In the genomic region with DNA sequence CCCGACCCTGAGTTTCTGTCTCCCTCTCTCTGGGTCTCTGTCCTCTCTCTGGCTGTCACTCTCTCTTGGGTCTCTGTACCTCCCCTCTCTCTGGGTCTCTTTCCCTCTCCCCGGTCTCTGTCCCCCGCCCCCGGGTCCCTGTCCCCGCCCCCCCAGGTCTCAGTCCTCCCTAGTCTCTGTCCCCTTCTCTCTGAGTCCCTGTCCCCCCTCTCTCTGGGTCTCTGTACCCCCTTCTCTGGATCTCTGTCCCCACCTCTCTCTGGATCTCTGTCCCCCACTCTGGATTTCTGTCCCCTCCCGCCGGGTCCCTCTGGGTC, we compare ENCODE assay signal across 1 cellular context.
TF ChIP-seq lines count a peak whose summit lies in the region.

No MANE protein-coding gene starts in this region.

TF ChIP-seq in H1, 55 proteins besides CTCF, POLR2A, EP300 and RAD21:
- TF ChIP-seq, protein P1, sequence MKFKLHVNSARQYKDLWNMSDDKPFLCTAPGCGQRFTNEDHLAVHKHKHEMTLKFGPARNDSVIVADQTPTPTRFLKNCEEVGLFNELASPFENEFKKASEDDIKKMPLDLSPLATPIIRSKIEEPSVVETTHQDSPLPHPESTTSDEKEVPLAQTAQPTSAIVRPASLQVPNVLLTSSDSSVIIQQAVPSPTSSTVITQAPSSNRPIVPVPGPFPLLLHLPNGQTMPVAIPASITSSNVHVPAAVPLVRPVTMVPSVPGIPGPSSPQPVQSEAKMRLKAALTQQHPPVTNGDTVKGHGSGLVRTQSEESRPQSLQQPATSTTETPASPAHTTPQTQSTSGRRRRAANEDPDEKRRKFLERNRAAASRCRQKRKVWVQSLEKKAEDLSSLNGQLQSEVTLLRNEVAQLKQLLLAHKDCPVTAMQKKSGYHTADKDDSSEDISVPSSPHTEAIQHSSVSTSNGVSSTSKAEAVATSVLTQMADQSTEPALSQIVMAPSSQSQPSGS (IDR thresholded peaks at IDR 0.05; ENCODE audit: low read length): no peak
- TF ChIP-seq SRF (IDR thresholded peaks at IDR 0.05; ENCODE audit: low read depth, low read length) (no peak), ZNF274 (IDR thresholded peaks at IDR 0.05; ENCODE audit: borderline replicate concordance, extremely low read depth, low read length) (no peak), BACH1 (IDR thresholded peaks at IDR 0.05; ENCODE audit: low read length) (no peak), CREB1 (IDR thresholded peaks at IDR 0.05) (no peak)
TF ChIP-seq in H1: peak in this region for 0.
